In the genomic region with DNA sequence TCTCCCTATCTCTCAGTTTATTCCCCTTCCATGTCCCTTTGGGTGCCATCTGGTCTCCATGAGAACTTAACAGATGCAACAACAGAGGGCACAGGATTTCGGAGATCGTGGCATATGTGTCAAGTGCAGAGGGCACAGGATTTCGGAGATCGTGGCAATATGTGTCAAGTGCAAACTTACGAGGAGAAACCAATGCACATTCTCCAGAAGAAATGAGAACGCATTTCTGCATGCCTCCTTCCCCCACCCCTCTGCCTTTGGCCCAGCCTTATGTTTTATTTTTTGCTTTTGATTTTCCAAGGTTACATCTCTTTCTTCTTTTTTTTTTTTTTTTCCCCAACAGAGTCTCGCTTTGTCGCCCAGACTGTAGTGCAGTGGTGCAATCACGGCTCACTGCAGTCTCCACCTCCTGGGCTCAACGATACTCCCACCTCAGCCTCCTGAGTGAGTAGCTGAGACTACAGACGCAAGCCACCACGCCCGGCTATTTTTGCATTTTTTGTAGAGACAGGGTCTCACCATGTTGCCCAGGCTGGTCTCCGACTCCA, we compare ENCODE assay signal across 1 cellular context.
A peak's percentile ranks its signal among the peaks of the same experiment; 100 is the strongest.
TF ChIP-seq lines count a peak whose summit lies in the region.

No MANE protein-coding gene starts in this region.

TF ChIP-seq in HepG2, 621 proteins besides CTCF, POLR2A, EP300 and RAD21 (continues in another document):
- TF ChIP-seq NFE2 (CRISPR knock-in tag; IDR thresholded peaks at IDR 0.05) (no peak), SMC3 (IDR thresholded peaks at IDR 0.05; ENCODE audit: low read length) (no peak), YY1 (IDR thresholded peaks at IDR 0.05; ENCODE audit: insufficient read depth, insufficient replicate concordance, low read depth, low read length) (no peak), PITX1 (CRISPR knock-in tag; IDR thresholded peaks at IDR 0.05) (no peak), ASH2L (IDR thresholded peaks at IDR 0.05; ENCODE audit: insufficient read length, low read depth, low read length) (no peak), ZNF264 (CRISPR knock-in tag; IDR thresholded peaks at IDR 0.05) (0 out of 2 replicates have a peak, but pooled peaks have one; percentile 26), FLYWCH1 (CRISPR knock-in tag; IDR thresholded peaks at IDR 0.05) (no peak), FOXJ3 (CRISPR knock-in tag; IDR thresholded peaks at IDR 0.05; ENCODE audit: borderline replicate concordance) (0 out of 2 replicates have a peak, but pooled peaks have one; percentile 1), ZNF34 (CRISPR knock-in tag; IDR thresholded peaks at IDR 0.05; ENCODE audit: borderline replicate concordance) (no peak), ZNF652 (CRISPR knock-in tag; IDR thresholded peaks at IDR 0.05; ENCODE audit: borderline replicate concordance, low read depth) (no peak), ZFP1 (CRISPR knock-in tag; IDR thresholded peaks at IDR 0.05) (no peak), ZNF3 (CRISPR knock-in tag; IDR thresholded peaks at IDR 0.05) (no peak), KLF15 (CRISPR knock-in tag; IDR thresholded peaks at IDR 0.05; ENCODE audit: borderline replicate concordance) (no peak), ZNF296 (CRISPR knock-in tag; conservative IDR thresholded peaks at IDR 0.05) (no peak), ZNF543 (CRISPR knock-in tag; IDR thresholded peaks at IDR 0.05) (no peak), SNAPC2 (CRISPR knock-in tag; IDR thresholded peaks at IDR 0.05) (no peak), ZNF747 (CRISPR knock-in tag; IDR thresholded peaks at IDR 0.05; ENCODE audit: borderline replicate concordance) (0 out of 2 replicates have a peak, but pooled peaks have one; percentile 12), SP2 (CRISPR knock-in tag; IDR thresholded peaks at IDR 0.05) (no peak), ZNF121 (CRISPR knock-in tag; IDR thresholded peaks at IDR 0.05) (0 out of 2 replicates have a peak, but pooled peaks have one; percentile 20), ZNF180 (CRISPR knock-in tag; IDR thresholded peaks at IDR 0.05; ENCODE audit: borderline replicate concordance, low read depth) (no peak), ZNF607 (CRISPR knock-in tag; IDR thresholded peaks at IDR 0.05; ENCODE audit: borderline replicate concordance) (no peak), SP1 (IDR thresholded peaks at IDR 0.05) (no peak), SP1 (CRISPR knock-in tag; IDR thresholded peaks at IDR 0.05) (no peak), PAX8 (CRISPR knock-in tag; IDR thresholded peaks at IDR 0.05; ENCODE audit: borderline replicate concordance) (no peak), BORCS8-MEF2B (CRISPR knock-in tag; IDR thresholded peaks at IDR 0.05) (0 out of 2 replicates have a peak, but pooled peaks have one; percentile 36), ZNF766 (CRISPR knock-in tag; IDR thresholded peaks at IDR 0.05; ENCODE audit: borderline replicate concordance) (no peak), SIN3B (IDR thresholded peaks at IDR 0.05; ENCODE audit: low read length) (no peak), ZNF557 (CRISPR knock-in tag; IDR thresholded peaks at IDR 0.05) (no peak), ZNF253 (CRISPR knock-in tag; IDR thresholded peaks at IDR 0.05; ENCODE audit: borderline replicate concordance) (no peak), BCL6 (CRISPR knock-in tag; IDR thresholded peaks at IDR 0.05) (no peak), RARG (CRISPR knock-in tag; IDR thresholded peaks at IDR 0.05; ENCODE audit: low read depth) (no peak), HOXA7 (CRISPR knock-in tag; IDR thresholded peaks at IDR 0.05) (no peak), ZZZ3 (CRISPR knock-in tag; IDR thresholded peaks at IDR 0.05; ENCODE audit: borderline replicate concordance) (0 out of 2 replicates have a peak, but pooled peaks have one; percentile 2), ZFP36L1 (CRISPR knock-in tag; IDR thresholded peaks at IDR 0.05) (no peak), CC2D1A (CRISPR knock-in tag; IDR thresholded peaks at IDR 0.05) (no peak), ZMYM4 (CRISPR knock-in tag; IDR thresholded peaks at IDR 0.05) (no peak), HDAC6 (IDR thresholded peaks at IDR 0.05; ENCODE audit: low read depth, low read length) (no peak), SRY (CRISPR knock-in tag; IDR thresholded peaks at IDR 0.05) (no peak), ZBTB20 (CRISPR knock-in tag; IDR thresholded peaks at IDR 0.05; ENCODE audit: borderline replicate concordance, low read depth) (no peak), ZNF75D (CRISPR knock-in tag; IDR thresholded peaks at IDR 0.05; ENCODE audit: borderline replicate concordance) (no peak), TARDBP (CRISPR knock-in tag; IDR thresholded peaks at IDR 0.05) (0 out of 2 replicates have a peak, but pooled peaks have one; percentile 24)
- TF ChIP-seq, protein P1, sequence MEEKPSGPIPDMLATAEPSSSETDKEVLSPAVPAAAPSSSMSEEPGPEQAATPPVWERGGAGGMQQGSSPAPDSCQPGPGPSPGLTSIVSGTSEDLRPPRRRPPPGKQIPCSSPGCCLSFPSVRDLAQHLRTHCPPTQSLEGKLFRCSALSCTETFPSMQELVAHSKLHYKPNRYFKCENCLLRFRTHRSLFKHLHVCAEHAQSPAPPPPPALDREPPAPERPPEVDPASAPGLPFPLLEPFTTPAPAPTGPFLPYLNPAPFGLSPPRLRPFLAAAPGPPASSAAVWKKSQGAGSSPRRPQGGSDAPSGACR (CRISPR knock-in tag; IDR thresholded peaks at IDR 0.05): no peak
- TF ChIP-seq, protein P2, sequence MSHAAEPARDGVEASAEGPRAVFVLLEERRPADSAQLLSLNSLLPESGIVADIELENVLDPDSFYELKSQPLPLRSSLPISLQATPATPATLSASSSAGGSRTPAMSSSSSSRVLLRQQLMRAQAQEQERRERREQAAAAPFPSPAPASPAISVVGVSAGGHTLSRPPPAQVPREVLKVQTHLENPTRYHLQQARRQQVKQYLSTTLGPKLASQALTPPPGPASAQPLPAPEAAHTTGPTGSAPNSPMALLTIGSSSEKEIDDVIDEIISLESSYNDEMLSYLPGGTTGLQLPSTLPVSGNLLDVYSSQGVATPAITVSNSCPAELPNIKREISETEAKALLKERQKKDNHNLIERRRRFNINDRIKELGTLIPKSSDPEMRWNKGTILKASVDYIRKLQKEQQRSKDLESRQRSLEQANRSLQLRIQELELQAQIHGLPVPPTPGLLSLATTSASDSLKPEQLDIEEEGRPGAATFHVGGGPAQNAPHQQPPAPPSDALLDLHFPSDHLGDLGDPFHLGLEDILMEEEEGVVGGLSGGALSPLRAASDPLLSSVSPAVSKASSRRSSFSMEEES (CRISPR knock-in tag; IDR thresholded peaks at IDR 0.05): 0 out of 2 replicates have a peak, but pooled peaks have one; percentile 2
- TF ChIP-seq, protein P3, sequence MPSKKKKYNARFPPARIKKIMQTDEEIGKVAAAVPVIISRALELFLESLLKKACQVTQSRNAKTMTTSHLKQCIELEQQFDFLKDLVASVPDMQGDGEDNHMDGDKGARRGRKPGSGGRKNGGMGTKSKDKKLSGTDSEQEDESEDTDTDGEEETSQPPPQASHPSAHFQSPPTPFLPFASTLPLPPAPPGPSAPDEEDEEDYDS (CRISPR knock-in tag; IDR thresholded peaks at IDR 0.05): no peak
- TF ChIP-seq, protein P4, sequence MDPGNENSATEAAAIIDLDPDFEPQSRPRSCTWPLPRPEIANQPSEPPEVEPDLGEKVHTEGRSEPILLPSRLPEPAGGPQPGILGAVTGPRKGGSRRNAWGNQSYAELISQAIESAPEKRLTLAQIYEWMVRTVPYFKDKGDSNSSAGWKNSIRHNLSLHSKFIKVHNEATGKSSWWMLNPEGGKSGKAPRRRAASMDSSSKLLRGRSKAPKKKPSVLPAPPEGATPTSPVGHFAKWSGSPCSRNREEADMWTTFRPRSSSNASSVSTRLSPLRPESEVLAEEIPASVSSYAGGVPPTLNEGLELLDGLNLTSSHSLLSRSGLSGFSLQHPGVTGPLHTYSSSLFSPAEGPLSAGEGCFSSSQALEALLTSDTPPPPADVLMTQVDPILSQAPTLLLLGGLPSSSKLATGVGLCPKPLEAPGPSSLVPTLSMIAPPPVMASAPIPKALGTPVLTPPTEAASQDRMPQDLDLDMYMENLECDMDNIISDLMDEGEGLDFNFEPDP (CRISPR knock-in tag; conservative IDR thresholded peaks at IDR 0.05): 0 out of 2 replicates have a peak, but pooled peaks have one; percentile 74
- TF ChIP-seq, protein P5, sequence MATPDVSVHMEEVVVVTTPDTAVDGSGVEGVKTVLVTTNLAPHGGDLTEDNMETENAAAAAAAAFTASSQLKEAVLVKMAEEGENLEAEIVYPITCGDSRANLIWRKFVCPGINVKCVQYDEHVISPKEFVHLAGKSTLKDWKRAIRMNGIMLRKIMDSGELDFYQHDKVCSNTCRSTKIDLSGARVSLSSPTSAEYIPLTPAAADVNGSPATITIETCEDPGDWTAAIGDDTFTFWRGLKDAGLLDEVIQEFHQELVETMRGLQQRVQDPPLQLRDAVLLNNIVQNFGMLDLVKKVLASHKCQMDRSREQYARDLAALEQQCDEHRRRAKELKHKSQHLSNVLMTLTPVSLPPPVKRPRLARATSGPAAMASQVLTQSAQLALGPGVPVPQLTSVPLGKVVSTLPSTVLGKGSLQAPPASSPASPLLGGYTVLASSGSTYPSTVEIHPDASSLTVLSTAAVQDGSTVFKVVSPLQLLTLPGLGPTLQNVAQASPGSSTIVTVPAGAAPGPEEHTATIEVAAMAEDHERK (CRISPR knock-in tag; IDR thresholded peaks at IDR 0.05; ENCODE audit: low read depth): no peak
- TF ChIP-seq, protein P6, sequence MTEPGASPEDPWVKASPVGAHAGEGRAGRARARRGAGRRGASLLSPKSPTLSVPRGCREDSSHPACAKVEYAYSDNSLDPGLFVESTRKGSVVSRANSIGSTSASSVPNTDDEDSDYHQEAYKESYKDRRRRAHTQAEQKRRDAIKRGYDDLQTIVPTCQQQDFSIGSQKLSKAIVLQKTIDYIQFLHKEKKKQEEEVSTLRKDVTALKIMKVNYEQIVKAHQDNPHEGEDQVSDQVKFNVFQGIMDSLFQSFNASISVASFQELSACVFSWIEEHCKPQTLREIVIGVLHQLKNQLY (CRISPR knock-in tag; IDR thresholded peaks at IDR 0.05): no peak
- TF ChIP-seq, protein P7, sequence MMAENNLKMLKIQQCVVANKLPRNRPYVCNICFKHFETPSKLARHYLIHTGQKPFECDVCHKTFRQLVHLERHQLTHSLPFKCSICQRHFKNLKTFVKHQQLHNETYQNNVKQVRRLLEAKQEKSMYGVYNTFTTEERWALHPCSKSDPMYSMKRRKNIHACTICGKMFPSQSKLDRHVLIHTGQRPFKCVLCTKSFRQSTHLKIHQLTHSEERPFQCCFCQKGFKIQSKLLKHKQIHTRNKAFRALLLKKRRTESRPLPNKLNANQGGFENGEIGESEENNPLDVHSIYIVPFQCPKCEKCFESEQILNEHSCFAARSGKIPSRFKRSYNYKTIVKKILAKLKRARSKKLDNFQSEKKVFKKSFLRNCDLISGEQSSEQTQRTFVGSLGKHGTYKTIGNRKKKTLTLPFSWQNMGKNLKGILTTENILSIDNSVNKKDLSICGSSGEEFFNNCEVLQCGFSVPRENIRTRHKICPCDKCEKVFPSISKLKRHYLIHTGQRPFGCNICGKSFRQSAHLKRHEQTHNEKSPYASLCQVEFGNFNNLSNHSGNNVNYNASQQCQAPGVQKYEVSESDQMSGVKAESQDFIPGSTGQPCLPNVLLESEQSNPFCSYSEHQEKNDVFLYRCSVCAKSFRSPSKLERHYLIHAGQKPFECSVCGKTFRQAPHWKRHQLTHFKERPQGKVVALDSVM (CRISPR knock-in tag; IDR thresholded peaks at IDR 0.05): peak; percentile 83
- TF ChIP-seq, protein P8, sequence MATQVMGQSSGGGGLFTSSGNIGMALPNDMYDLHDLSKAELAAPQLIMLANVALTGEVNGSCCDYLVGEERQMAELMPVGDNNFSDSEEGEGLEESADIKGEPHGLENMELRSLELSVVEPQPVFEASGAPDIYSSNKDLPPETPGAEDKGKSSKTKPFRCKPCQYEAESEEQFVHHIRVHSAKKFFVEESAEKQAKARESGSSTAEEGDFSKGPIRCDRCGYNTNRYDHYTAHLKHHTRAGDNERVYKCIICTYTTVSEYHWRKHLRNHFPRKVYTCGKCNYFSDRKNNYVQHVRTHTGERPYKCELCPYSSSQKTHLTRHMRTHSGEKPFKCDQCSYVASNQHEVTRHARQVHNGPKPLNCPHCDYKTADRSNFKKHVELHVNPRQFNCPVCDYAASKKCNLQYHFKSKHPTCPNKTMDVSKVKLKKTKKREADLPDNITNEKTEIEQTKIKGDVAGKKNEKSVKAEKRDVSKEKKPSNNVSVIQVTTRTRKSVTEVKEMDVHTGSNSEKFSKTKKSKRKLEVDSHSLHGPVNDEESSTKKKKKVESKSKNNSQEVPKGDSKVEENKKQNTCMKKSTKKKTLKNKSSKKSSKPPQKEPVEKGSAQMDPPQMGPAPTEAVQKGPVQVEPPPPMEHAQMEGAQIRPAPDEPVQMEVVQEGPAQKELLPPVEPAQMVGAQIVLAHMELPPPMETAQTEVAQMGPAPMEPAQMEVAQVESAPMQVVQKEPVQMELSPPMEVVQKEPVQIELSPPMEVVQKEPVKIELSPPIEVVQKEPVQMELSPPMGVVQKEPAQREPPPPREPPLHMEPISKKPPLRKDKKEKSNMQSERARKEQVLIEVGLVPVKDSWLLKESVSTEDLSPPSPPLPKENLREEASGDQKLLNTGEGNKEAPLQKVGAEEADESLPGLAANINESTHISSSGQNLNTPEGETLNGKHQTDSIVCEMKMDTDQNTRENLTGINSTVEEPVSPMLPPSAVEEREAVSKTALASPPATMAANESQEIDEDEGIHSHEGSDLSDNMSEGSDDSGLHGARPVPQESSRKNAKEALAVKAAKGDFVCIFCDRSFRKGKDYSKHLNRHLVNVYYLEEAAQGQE (IDR thresholded peaks at IDR 0.05; ENCODE audit: borderline replicate concordance in 1 of 2, low read depth in 1 of 2, low read length in 2 of 2): no peak
- TF ChIP-seq, protein P9, sequence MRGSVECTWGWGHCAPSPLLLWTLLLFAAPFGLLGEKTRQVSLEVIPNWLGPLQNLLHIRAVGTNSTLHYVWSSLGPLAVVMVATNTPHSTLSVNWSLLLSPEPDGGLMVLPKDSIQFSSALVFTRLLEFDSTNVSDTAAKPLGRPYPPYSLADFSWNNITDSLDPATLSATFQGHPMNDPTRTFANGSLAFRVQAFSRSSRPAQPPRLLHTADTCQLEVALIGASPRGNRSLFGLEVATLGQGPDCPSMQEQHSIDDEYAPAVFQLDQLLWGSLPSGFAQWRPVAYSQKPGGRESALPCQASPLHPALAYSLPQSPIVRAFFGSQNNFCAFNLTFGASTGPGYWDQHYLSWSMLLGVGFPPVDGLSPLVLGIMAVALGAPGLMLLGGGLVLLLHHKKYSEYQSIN (CRISPR knock-in tag; IDR thresholded peaks at IDR 0.05; ENCODE audit: borderline replicate concordance): no peak
- TF ChIP-seq, protein P10, sequence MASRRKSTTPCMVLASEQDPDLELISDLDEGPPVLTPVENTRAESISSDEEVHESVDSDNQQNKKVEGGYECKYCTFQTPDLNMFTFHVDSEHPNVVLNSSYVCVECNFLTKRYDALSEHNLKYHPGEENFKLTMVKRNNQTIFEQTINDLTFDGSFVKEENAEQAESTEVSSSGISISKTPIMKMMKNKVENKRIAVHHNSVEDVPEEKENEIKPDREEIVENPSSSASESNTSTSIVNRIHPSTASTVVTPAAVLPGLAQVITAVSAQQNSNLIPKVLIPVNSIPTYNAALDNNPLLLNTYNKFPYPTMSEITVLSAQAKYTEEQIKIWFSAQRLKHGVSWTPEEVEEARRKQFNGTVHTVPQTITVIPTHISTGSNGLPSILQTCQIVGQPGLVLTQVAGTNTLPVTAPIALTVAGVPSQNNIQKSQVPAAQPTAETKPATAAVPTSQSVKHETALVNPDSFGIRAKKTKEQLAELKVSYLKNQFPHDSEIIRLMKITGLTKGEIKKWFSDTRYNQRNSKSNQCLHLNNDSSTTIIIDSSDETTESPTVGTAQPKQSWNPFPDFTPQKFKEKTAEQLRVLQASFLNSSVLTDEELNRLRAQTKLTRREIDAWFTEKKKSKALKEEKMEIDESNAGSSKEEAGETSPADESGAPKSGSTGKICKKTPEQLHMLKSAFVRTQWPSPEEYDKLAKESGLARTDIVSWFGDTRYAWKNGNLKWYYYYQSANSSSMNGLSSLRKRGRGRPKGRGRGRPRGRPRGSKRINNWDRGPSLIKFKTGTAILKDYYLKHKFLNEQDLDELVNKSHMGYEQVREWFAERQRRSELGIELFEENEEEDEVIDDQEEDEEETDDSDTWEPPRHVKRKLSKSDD (CRISPR knock-in tag; IDR thresholded peaks at IDR 0.05; ENCODE audit: low read depth): no peak
